ENCODE assay signal across 24 cellular contexts in the genomic region with DNA sequence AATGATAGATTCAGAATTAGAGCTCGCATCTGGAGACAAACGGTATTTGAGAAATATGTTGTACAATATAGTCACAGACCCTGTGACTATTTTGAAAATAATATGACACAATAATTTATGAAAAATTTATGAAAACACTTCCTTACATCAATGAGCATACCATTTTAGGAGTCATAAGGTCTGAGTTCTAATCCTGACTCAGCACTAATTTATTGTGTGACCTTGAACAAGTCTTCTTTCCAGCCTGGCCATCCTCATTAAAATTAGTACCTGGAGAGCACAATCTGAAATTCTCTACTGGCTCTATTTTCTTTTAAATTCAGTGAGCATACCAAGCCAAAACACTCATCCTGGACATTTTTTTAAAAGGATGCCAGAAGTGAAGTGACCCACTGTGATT.
"Had no signal": no experiment of that assay in that cellular context is flagged by ENCODE, and none has a peak within 500 bp of the region (broad histone marks: within the 10 kb centered on the region; RNA-seq: fewer than 3 reads in every experiment).

No MANE protein-coding gene starts in this region.

- H3K4me3 ChIP-seq: colonic mucosa, esophagus squamous epithelium, gastrocnemius medialis, heart right ventricle, left lung, lower lobe of right lung had no signal

- H3K27ac ChIP-seq: colonic mucosa, epithelial cell of prostate, esophagus squamous epithelium, gastrocnemius medialis, heart right ventricle, left lung, lower lobe of right lung had no signal

- ATAC-seq: effector memory CD8-positive, alpha-beta T cell; esophagus mucosa; gastrocnemius medialis; heart right ventricle; left cardiac atrium; left lung; left ventricle myocardium superior; lower lobe of right lung; naive thymus-derived CD4-positive, alpha-beta T cell had no signal

- DNase-seq: colonic mucosa; cortex of kidney; effector CD8-positive, alpha-beta T cell; effector memory CD8-positive, alpha-beta T cell; endodermal cell; erythroblast; esophagus squamous epithelium; foreskin fibroblast; foreskin melanocyte; gastrocnemius medialis; glutamatergic neuron; head of caudate nucleus; heart right ventricle; hippocampal formation; left cardiac atrium; left lung; left ventricle myocardium superior; lower lobe of right lung; mesenchymal stem cell; naive thymus-derived CD4-positive, alpha-beta T cell had no signal

- H3K27me3 ChIP-seq: colonic mucosa, esophagus squamous epithelium, gastrocnemius medialis, heart right ventricle, left lung had no signal

- H3K4me1 ChIP-seq: colonic mucosa, esophagus squamous epithelium, gastrocnemius medialis, heart right ventricle, left lung, lower lobe of right lung had no signal

- H3K9me3 ChIP-seq: colonic mucosa, esophagus squamous epithelium, gastrocnemius medialis, heart right ventricle, left lung, lower lobe of right lung had no signal

- H3K36me3 ChIP-seq: colonic mucosa, esophagus squamous epithelium, gastrocnemius medialis, heart right ventricle, left lung, lower lobe of right lung had no signal

- FAIRE-seq: endometrium, keratinocyte had no signal
